ENCODE assay signal across 17 cellular contexts in the genomic region with DNA sequence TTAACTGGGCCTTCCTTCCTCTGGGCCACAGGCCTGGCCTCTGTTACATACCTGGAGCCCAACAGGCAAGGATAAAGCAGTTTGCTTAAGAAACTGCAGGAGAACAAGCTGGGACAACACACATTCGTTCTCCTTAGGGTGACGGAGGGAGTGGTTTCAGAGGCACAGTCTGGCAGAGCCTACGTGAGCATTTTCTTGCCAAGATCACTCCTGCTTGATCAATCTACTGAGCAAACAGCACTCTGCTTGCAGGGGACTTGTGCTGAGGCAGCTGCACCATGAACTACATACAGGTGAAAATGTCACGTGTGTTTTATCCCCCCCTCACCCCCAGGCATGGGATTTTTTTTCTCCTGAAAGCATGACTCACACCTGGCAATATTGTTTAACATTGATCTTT. TPM values are rescaled to one million over a fixed set of nuclear protein-coding genes. Genes with fewer than 3 reads are reported as not detected.
DNase-seq lines count a peak whose midpoint lies in the region; ATAC-seq and TF ChIP-seq lines count a peak whose summit lies in the region.
"Had no signal": no experiment of that assay in that cellular context is flagged by ENCODE, and none has a peak within 500 bp of the region (broad histone marks: within the 10 kb centered on the region; RNA-seq: fewer than 3 reads in every experiment).

No MANE protein-coding gene starts in this region.

- TF ChIP-seq CTCF in mucosa of descending colon (IDR thresholded peaks at IDR 0.05): no peak

- H3K36me3 ChIP-seq in mucosa of descending colon (ENCODE audit: low read depth): no peaks in the 10 kb centered on the region
- H3K36me3 ChIP-seq: neural progenitor cell had no signal

- DNase-seq in left ventricle myocardium superior: no peak
- no peak for DNase-seq in cardiac septum (ENCODE audit: low spot score)
- peak; percentile 51 for DNase-seq in epithelial cell of prostate (ENCODE audit: low read depth, low spot score)
- peak in 1 of 3 donors; percentile 70 for DNase-seq in mucosa of descending colon
- no peak for DNase-seq in middle frontal gyrus (ENCODE audit: extremely low spot score, low spot score)
- no peak for DNase-seq in NCI-H2171 treated with DMSO at 0.1 percent for 48 hours (lab: John Stamatoyannopoulos, UW)
- DNase-seq: activated naive CD8-positive, alpha-beta T cell treated with anti-CD3 and anti-CD28 coated beads for 36 hours; CD8-positive, alpha-beta memory T cell; cortex of kidney; DMS79 treated with DMSO at 0.1 percent for 48 hours; KBM-7; NCI-H2107; stimulated activated CD4-positive, alpha-beta T cell treated with anti-CD3 and anti-CD28 coated beads, Interleukin-4, amount 100 ng/mL, for 1 hour had no signal

- peak overlapping the region; percentile 91 for H3K27ac ChIP-seq in epithelial cell of prostate
- H3K27ac ChIP-seq: neural progenitor cell had no signal

- intact Hi-C loops in left ventricle myocardium superior (cut with micrococcal nuclease) (no loop called here), cardiac septum (cut with DNase I) (no loop called here), mucosa of descending colon (cut with DNase I, micrococcal nuclease) (no loop called here)

- H3K4me3 ChIP-seq in mucosa of descending colon: no peak overlapping the region
- H3K4me3 ChIP-seq: neural progenitor cell, smooth muscle cell had no signal

- peaks cover 18% of the 10 kb centered on the region for H3K4me1 ChIP-seq in mucosa of descending colon (ENCODE audit: low read depth)

- no peaks in the 10 kb centered on the region for H3K9me3 ChIP-seq in mucosa of descending colon

- ATAC-seq in left ventricle myocardium superior: peak; percentile 16
- ATAC-seq in mucosa of descending colon: peak; percentile 54
- ATAC-seq in HG03175 (IDR thresholded peaks at IDR 0.05; ENCODE audit: unreplicated experiment): no peak
- ATAC-seq in HG03095 (IDR thresholded peaks at IDR 0.05; ENCODE audit: unreplicated experiment): no peak

RNA-seq across cellular contexts. Expression of a gene that starts 57.6 kb away (rescaled TPM):
- total RNA-seq in left ventricle myocardium superior (0.30 TPM), cardiac septum (0.57 TPM), mucosa of descending colon (100 to 1,000 TPM in 1 of 3 donors, 10 to 100 TPM in 2; 57.6 to 111 (median 87.5) TPM)

Comparison
In these comparisons a context has a peak if more than half of its experiments do, and no peak if none do; other contexts are left out.
1. ATAC-seq: peak in left ventricle myocardium superior (single experiment) and mucosa of descending colon (single experiment); none in HG03175 (single experiment) and HG03095 (single experiment).
2. RNA of a gene that starts 57.6 kb away (total RNA-seq): 57.6 to 111 TPM in mucosa of descending colon; 0.57 TPM in cardiac septum (single experiment) and 0.30 TPM in left ventricle myocardium superior (single experiment); every median in the first group is over 10 times any median in the second.